8 cellular contexts compared by ENCODE assay signal in genomic region chr2:85889648-85890281, GRCh38.
A peak's percentile ranks its signal among the peaks of the same experiment; 100 is the strongest.
DNase-seq lines count a peak whose midpoint lies in the region; ATAC-seq lines count a peak whose summit lies in the region.

No MANE protein-coding gene starts in this region.

- no peaks in the 10 kb centered on the region for H3K9me3 ChIP-seq in subcutaneous abdominal adipose tissue (ENCODE audit: control insufficient read depth in 5 of 5, low read length in 5 of 5)

- ATAC-seq in GM18502 (IDR thresholded peaks at IDR 0.05; ENCODE audit: poor library complexity, unreplicated experiment): no peak

- H3K27me3 ChIP-seq in layer of hippocampus (ENCODE audit: control insufficient read depth, insufficient read depth, low read length) (no peaks in the 10 kb centered on the region), subcutaneous abdominal adipose tissue (ENCODE audit: control insufficient read depth in 5 of 5, insufficient read depth in 4 of 5, low read length in 5 of 5) (no peaks in the 10 kb centered on the region)

- peak overlapping the region; percentile 96 for H3K27ac ChIP-seq in angular gyrus (ENCODE audit: low read depth, low read length)
- H3K27ac ChIP-seq in layer of hippocampus (ENCODE audit: low read depth, low read length): peak overlapping the region; percentile 97
- peak overlapping the region; percentile 80 for H3K27ac ChIP-seq in subcutaneous abdominal adipose tissue (ENCODE audit: low read depth, low read length)

- H3K4me3 ChIP-seq in subcutaneous abdominal adipose tissue (ENCODE audit: low read depth in 1 of 5, low read length in 5 of 5): peak overlapping the region; percentile 66 to 90 (median 84)

- H3K9ac ChIP-seq in subcutaneous abdominal adipose tissue (ENCODE audit: low read length in 5 of 5): peak overlapping the region; percentile 59 to 80 (median 67)

- H3K36me3 ChIP-seq in subcutaneous abdominal adipose tissue (ENCODE audit: control insufficient read depth in 5 of 5, insufficient read depth in 5 of 5, low read length in 5 of 5): no peaks in the 10 kb centered on the region

- DNase-seq in NCI-H82 (lab: John Stamatoyannopoulos, UW): peak; percentile 46
- DNase-seq in NCI-H82 treated with DMSO at 0.1 percent for 48 hours (lab: John Stamatoyannopoulos, UW; ENCODE audit: unreplicated experiment): no peak
- no peak for DNase-seq in middle frontal gyrus (ENCODE audit: extremely low spot score, low spot score)
- no peak for DNase-seq in NCI-H2227 (lab: John Stamatoyannopoulos, UW; ENCODE audit: unreplicated experiment)

- H3K4me1 ChIP-seq in subcutaneous abdominal adipose tissue (ENCODE audit: control insufficient read depth in 5 of 5, insufficient read depth in 5 of 5, low read length in 5 of 5): peaks cover 3 to 65% (median 58%) of the 10 kb centered on the region in 5 donors
